ENCODE assay signal across 15 cellular contexts in genomic region chr6:35091353-35092083, GRCh38. TPM values are rescaled to one million over a fixed set of nuclear protein-coding genes. Genes with fewer than 3 reads are reported as not detected.
DNase-seq lines count a peak whose midpoint lies in the region; ATAC-seq and TF ChIP-seq lines count a peak whose summit lies in the region.
"Had no signal": no experiment of that assay in that cellular context is flagged by ENCODE, and none has a peak within 500 bp of the region (broad histone marks: within the 10 kb centered on the region; RNA-seq: fewer than 3 reads in every experiment).

No MANE protein-coding gene starts in this region.

- DNase-seq in GM03348 (ENCODE audit: low spot score) (peak; percentile 52), ascending aorta (ENCODE audit: low spot score in 2 of 2) (peak in 1 of 2 donors; percentile 61), iPS-NIHi7 (ENCODE audit: extremely low spot score) (peak; percentile 8), suprapubic skin (ENCODE audit: low spot score in 2 of 2) (peak in 1 of 2 donors; percentile 79), heart left ventricle (no peak), Caco-2 (no peak), epidermal melanocyte (ENCODE audit: insufficient read length, low spot score) (no peak), spleen (no peak)
- DNase-seq: activated CD4-positive, alpha-beta T cell treated with anti-CD3 and anti-CD28 coated beads for 4 hours; activated T-cell treated with anti-CD3 and anti-CD28 coated beads, Interleukin-2, amount 50 U/mL, for 24 hours; NCI-H2081 treated with DMSO at 0.1 percent for 48 hours had no signal

- TF ChIP-seq EP300 in suprapubic skin (IDR thresholded peaks at IDR 0.05) = no peak

- no peak overlapping the region for H3K4me3 Mint-ChIP-seq in Caco-2 (ENCODE audit: unreplicated experiment)
- H3K4me3 Mint-ChIP-seq: activated T-cell treated with anti-CD3 and anti-CD28 coated beads, Interleukin-2, amount 50 U/mL, for 24 hours; CD14-positive monocyte; dendritic cell treated with granulocyte-macrophage colony-stimulating factor and Interleukin-4, amounts not matched to agents 40 ng/mL and 50 ng/mL, for 4 days had no signal

- BruUV-seq in Caco-2 (replicated peaks; lab: Mats Ljungman, UMichigan) = no TSS peak

- peak overlapping the region; percentile 68 to 78 for H3K27ac ChIP-seq in ascending aorta
- peak overlapping the region; percentile 71 for H3K27ac ChIP-seq in suprapubic skin
- H3K27ac ChIP-seq in heart left ventricle = peak overlapping the region in 3 of 12 donors; percentile 20 to 78 (median 47)
- H3K27ac ChIP-seq in spleen = peak overlapping the region in 2 of 8 donors; percentile 39 to 43

- WGBS in suprapubic skin = 79% methylated on average over 18 of the region's 18 CpGs
- WGBS in heart left ventricle, 4 donors = 88 to 94% (median 91%) methylated on average over 18 of the region's 18 CpGs
- 91 to 96% (median 96%) methylated on average over 18 of the region's 18 CpGs for WGBS in spleen, 5 donors

- H3K27me3 ChIP-seq in ascending aorta (no peaks in the 10 kb centered on the region), suprapubic skin (no peaks in the 10 kb centered on the region), heart left ventricle (no peaks in the 10 kb centered on the region), Caco-2 (replicated peaks; ENCODE audit: control insufficient read depth, insufficient read depth, low read length) (no peaks in the 10 kb centered on the region), spleen (replicated peaks in 1 of 7) (no peaks in the 10 kb centered on the region)

- POLR2A ChIA-PET in Caco-2 (lab: Charles Lee) = no interaction called here

- intact Hi-C loops in ascending aorta (cut with DNase I) (loop anchor here (2.0 to 5.0 kb wide), 2 partner anchors 46 to 75 kb away; no protein-coding TSS in a partner anchor), heart left ventricle (cut with DNase I) (no loop called here), Caco-2 (cut with micrococcal nuclease; ENCODE audit: unreplicated experiment) (no loop called here), spleen (cut with DNase I; ENCODE audit: low total_unique reads) (no loop called here)

- TF ChIP-seq CTCF in ascending aorta (IDR thresholded peaks at IDR 0.05) (no peak), suprapubic skin (IDR thresholded peaks at IDR 0.05) (no peak), heart left ventricle (IDR thresholded peaks at IDR 0.05) (no peak), Caco-2 (IDR thresholded peaks at IDR 0.05; ENCODE audit: insufficient read depth in 1 of 2, low read depth in 1 of 2, low read length in 1 of 2, severe bottlenecking in 1 of 2, unreplicated experiment in 1 of 2) (no peak), spleen (IDR thresholded peaks at IDR 0.05 in 8 of 11, conservative IDR thresholded peaks at IDR 0.05 in 3 of 11) (no peak)

- H3K9me3 Mint-ChIP-seq in Caco-2 (ENCODE audit: unreplicated experiment) = no peaks in the 10 kb centered on the region
- H3K9me3 Mint-ChIP-seq: activated T-cell treated with anti-CD3 and anti-CD28 coated beads, Interleukin-2, amount 50 U/mL, for 24 hours; CD14-positive monocyte; dendritic cell treated with granulocyte-macrophage colony-stimulating factor and Interleukin-4, amounts not matched to agents 40 ng/mL and 50 ng/mL, for 4 days had no signal

- H3K36me3 Mint-ChIP-seq in Caco-2 (ENCODE audit: insufficient read depth, unreplicated experiment) = peaks cover 12% of the 10 kb centered on the region

- H3K27me3 Mint-ChIP-seq in Caco-2 (ENCODE audit: insufficient read depth, unreplicated experiment) = no peaks in the 10 kb centered on the region
- H3K27me3 Mint-ChIP-seq: activated T-cell treated with anti-CD3 and anti-CD28 coated beads, Interleukin-2, amount 50 U/mL, for 24 hours; dendritic cell treated with granulocyte-macrophage colony-stimulating factor and Interleukin-4, amounts not matched to agents 40 ng/mL and 50 ng/mL, for 4 days had no signal

- no peak for TF ChIP-seq POLR2A in suprapubic skin (IDR thresholded peaks at IDR 0.05)
- no peak for TF ChIP-seq POLR2A in heart left ventricle (IDR thresholded peaks at IDR 0.05)
- no peak for TF ChIP-seq POLR2A in spleen (IDR thresholded peaks at IDR 0.05)

- ATAC-seq in heart left ventricle = no peak

- H3K4me1 ChIP-seq in ascending aorta (peaks cover 29 to 69% of the 10 kb centered on the region in 2 donors), suprapubic skin (peaks cover 61% of the 10 kb centered on the region), heart left ventricle (peaks cover 0 to 66% (median 26%) of the 10 kb centered on the region in 12 donors), Caco-2 (peaks cover 3% of the 10 kb centered on the region; the same call in 1 of the 2 replicates), spleen (peaks cover 0 to 52% (median 12%) of the 10 kb centered on the region in 6 donors)

- no peak overlapping the region for H3K4me3 ChIP-seq in ascending aorta
- no peak overlapping the region for H3K4me3 ChIP-seq in suprapubic skin
- H3K4me3 ChIP-seq in heart left ventricle = no peak overlapping the region
- no peak overlapping the region for H3K4me3 ChIP-seq in Caco-2 (ENCODE audit: low read depth, low read length)
- no peak overlapping the region for H3K4me3 ChIP-seq in spleen

- peaks cover 9% of the 10 kb centered on the region for H3K4me1 Mint-ChIP-seq in Caco-2 (ENCODE audit: low read depth, unreplicated experiment)
- H3K4me1 Mint-ChIP-seq: CD14-positive monocyte had no signal

- H3K9me3 ChIP-seq in ascending aorta = no peaks in the 10 kb centered on the region
- no peaks in the 10 kb centered on the region for H3K9me3 ChIP-seq in suprapubic skin
- H3K9me3 ChIP-seq in heart left ventricle = no peaks in the 10 kb centered on the region
- H3K9me3 ChIP-seq in Caco-2 = no peaks in the 10 kb centered on the region
- H3K9me3 ChIP-seq in spleen = no peaks in the 10 kb centered on the region

- peaks cover 25 to 29% of the 10 kb centered on the region in 2 donors for H3K36me3 ChIP-seq in ascending aorta
- H3K36me3 ChIP-seq in suprapubic skin = peaks cover 46% of the 10 kb centered on the region
- peaks cover 0 to 53% (median 38%) of the 10 kb centered on the region in 9 donors for H3K36me3 ChIP-seq in heart left ventricle
- H3K36me3 ChIP-seq in Caco-2 (ENCODE audit: control insufficient read depth, insufficient read depth, low read length) = peaks cover 3% of the 10 kb centered on the region
- peaks cover 0 to 62% (median 39%) of the 10 kb centered on the region in 6 donors for H3K36me3 ChIP-seq in spleen

- H3K27ac Mint-ChIP-seq in Caco-2 (ENCODE audit: unreplicated experiment) = no peak overlapping the region
- H3K27ac Mint-ChIP-seq: activated T-cell treated with anti-CD3 and anti-CD28 coated beads, Interleukin-2, amount 50 U/mL, for 24 hours; dendritic cell treated with granulocyte-macrophage colony-stimulating factor and Interleukin-4, amounts not matched to agents 40 ng/mL and 50 ng/mL, for 4 days had no signal

- CTCF ChIA-PET in Caco-2 (lab: Charles Lee) = interaction anchor here (1.2 kb wide), 1 partner anchor 49 kb away, joined by 3 read pairs; no protein-coding TSS in a partner anchor

RNA-seq across cellular contexts. Expression of gene TCP11, which starts 49.6 kb away (rescaled TPM):
- total RNA-seq in ascending aorta (0.43 TPM), suprapubic skin (1 to 10 TPM in 1 of 4 donors, not detected in 3; 4.2 TPM), heart left ventricle (not detected), Caco-2 (2022) (not detected in 2 replicates), spleen (not detected)
- polyA plus RNA-seq in heart left ventricle (under 1 TPM in 1 of 2 donors, not detected in 1; 0.04 TPM), spleen (not detected)
- total RNA-seq: lung microvascular endothelial cell; T-helper 2 cell treated with Interferon-gamma antibody and Interleukin-4, amounts not matched to agents 100 ng/mL and 5 ng/mL, for 36 hours had no signal
- polyA plus RNA-seq: CD14-positive monocyte had no signal

Comparison
In these comparisons a context has a peak if more than half of its experiments do, and no peak if none do; other contexts are left out.
1. DNase-seq: peak in GM03348 (single experiment) and iPS-NIHi7 (single experiment); none in heart left ventricle (0 of 5), Caco-2 (0 of 2), epidermal melanocyte (single experiment) and spleen (single experiment).